In the genomic region with DNA sequence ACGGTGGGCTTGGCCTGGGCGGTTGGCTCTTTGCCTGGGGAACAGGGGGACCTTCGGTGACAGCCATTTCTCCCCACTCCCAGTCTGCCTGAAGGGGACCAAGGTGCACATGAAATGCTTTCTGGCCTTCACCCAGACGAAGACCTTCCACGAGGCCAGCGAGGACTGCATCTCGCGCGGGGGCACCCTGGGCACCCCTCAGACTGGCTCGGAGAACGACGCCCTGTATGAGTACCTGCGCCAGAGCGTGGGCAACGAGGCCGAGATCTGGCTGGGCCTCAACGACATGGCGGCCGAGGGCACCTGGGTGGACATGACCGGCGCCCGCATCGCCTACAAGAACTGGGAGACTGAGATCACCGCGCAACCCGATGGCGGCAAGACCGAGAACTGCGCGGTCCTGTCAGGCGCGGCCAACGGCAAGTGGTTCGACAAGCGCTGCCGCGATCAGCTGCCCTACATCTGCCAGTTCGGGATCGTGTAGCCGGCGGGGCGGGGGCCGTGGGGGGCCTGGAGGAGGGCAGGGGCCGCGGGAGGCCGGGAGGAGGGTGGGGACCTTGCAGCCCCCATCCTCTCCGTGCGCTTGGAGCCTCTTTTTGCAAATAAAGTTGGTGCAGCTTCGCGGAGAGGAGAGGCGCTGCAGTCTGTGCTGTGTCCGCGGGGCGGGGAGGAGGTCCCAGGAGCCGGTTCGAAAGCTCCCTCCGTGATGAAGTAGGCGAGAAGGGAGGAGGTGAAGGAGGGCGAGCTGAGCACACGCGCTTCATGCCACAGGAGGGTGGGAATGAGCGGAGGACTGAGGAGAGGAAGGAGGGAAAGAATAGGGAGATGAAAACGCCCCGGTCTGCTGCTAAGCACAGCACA, we compare ENCODE assay signal across 8 cellular contexts. TPM values are rescaled to one million over a fixed set of nuclear protein-coding genes. Genes with fewer than 3 reads are reported as not detected.
DNase-seq lines count a peak whose midpoint lies in the region; ATAC-seq and TF ChIP-seq lines count a peak whose summit lies in the region.

No MANE protein-coding gene starts in this region.

- H2AK5ac ChIP-seq in trophoblast cell (ENCODE audit: low read length): no peak overlapping the region

- no peaks in the 10 kb centered on the region for H3K36me3 ChIP-seq in trophoblast cell (ENCODE audit: control insufficient read depth in 1 of 2, insufficient read depth in 2 of 2, low read length in 2 of 2)

- H3K4ac ChIP-seq in trophoblast cell (ENCODE audit: low read depth, low read length): no peak overlapping the region

- DNase-seq in ELR (ENCODE audit: low read depth) (peak; percentile 36), foreskin keratinocyte (no peak), trophoblast cell (peak in 1 of 2 donors; percentile 54), A172 (ENCODE audit: low spot score) (no peak), GDM1 (lab: John Stamatoyannopoulos, UW) (no peak)
- peak; percentile 35 for DNase-seq in activated T-cell treated with anti-CD3 and anti-CD28 coated beads, Interleukin-2, amount 50 U/mL, for 1 hour

- H2BK120ac ChIP-seq in trophoblast cell (ENCODE audit: insufficient read depth, low read length, poor library complexity): no peak overlapping the region

- H2AFZ ChIP-seq in trophoblast cell (ENCODE audit: insufficient read depth, low read length, poor library complexity): no peak overlapping the region

- peaks cover 2% of the 10 kb centered on the region for H3K9me3 ChIP-seq in trophoblast cell (ENCODE audit: insufficient read depth, low read depth, low read length)

- no peak overlapping the region for H4K91ac ChIP-seq in trophoblast cell (ENCODE audit: low read depth, low read length)

- H3K23ac ChIP-seq in trophoblast cell (ENCODE audit: low read length): no peak overlapping the region

- H3K4me2 ChIP-seq in trophoblast cell (ENCODE audit: low read length): peak overlapping the region; percentile 33

- no peaks in the 10 kb centered on the region for H3K79me1 ChIP-seq in trophoblast cell (ENCODE audit: low read length)

- ATAC-seq in foreskin keratinocyte (peak; percentile 47), GM18867 (IDR thresholded peaks at IDR 0.05; ENCODE audit: unreplicated experiment) (no peak), HG02870 (IDR thresholded peaks at IDR 0.05; ENCODE audit: unreplicated experiment) (no peak)

- no peak overlapping the region for H4K12ac ChIP-seq in trophoblast cell (ENCODE audit: low read depth, low read length)

- H3K4me1 ChIP-seq in foreskin keratinocyte (no peaks in the 10 kb centered on the region), trophoblast cell (ENCODE audit: control insufficient read depth in 1 of 2, insufficient read depth in 2 of 2, low read length in 2 of 2) (peaks cover 0 to 6% of the 10 kb centered on the region in 2 experiments)

- no peak overlapping the region for H2BK12ac ChIP-seq in trophoblast cell (ENCODE audit: low read length)

- no peaks in the 10 kb centered on the region for H3K79me2 ChIP-seq in trophoblast cell (ENCODE audit: control insufficient read depth, insufficient read depth, low read length, poor library complexity)

- H3K18ac ChIP-seq in trophoblast cell (ENCODE audit: low read length): no peak overlapping the region

- H3K27ac ChIP-seq in foreskin keratinocyte: no peak overlapping the region
- H3K27ac ChIP-seq in trophoblast cell (ENCODE audit: low read depth, low read length): no peak overlapping the region

- WGBS in trophoblast cell (ENCODE audit: extremely low coverage, insufficient coverage, insufficient read length): no CpG with 5 or more reads among the region's 64 CpGs

- no peak for TF ChIP-seq CTCF in foreskin keratinocyte (conservative IDR thresholded peaks at IDR 0.05)

- H3K27me3 ChIP-seq in foreskin keratinocyte (peaks cover 4% of the 10 kb centered on the region), trophoblast cell (ENCODE audit: insufficient read depth, low read length) (peaks cover 15% of the 10 kb centered on the region)

- H3K14ac ChIP-seq in trophoblast cell (ENCODE audit: low read length): no peak overlapping the region

- peak overlapping the region; percentile 10 for H3K4me3 ChIP-seq in trophoblast cell (ENCODE audit: low read depth, low read length)

- H4K8ac ChIP-seq in trophoblast cell (ENCODE audit: low read depth, low read length): no peak overlapping the region

- no peak overlapping the region for H2BK5ac ChIP-seq in trophoblast cell (ENCODE audit: low read depth, low read length, poor library complexity)

- no peak overlapping the region for H3K9ac ChIP-seq in trophoblast cell (ENCODE audit: low read length)

RNA-seq across cellular contexts. Expression of a gene that starts 9.6 kb away (rescaled TPM):
- not detected in 2 replicates for total RNA-seq in foreskin keratinocyte
- polyA plus RNA-seq in foreskin keratinocyte: not detected in 2 replicates
- polyA plus RNA-seq in trophoblast cell (2013): 0.14 and 0.29 TPM in 2 replicates
- total RNA-seq in A172 (2014; rRNA removed; shearing (Covaris generic)): not detected in 2 replicates

RNA-seq across cellular contexts. Expression of a gene that starts 59.6 kb away (rescaled TPM):
- 63.3 and 66.8 TPM in 2 replicates for total RNA-seq in foreskin keratinocyte
- 71.8 and 78.1 TPM in 2 replicates for polyA plus RNA-seq in foreskin keratinocyte
- 25.4 and 26.2 TPM in 2 replicates for polyA plus RNA-seq in trophoblast cell (2013)
- total RNA-seq in A172 (2014; rRNA removed; shearing (Covaris generic)): 62.5 and 65.0 TPM in 2 replicates

RNA-seq across cellular contexts. Expression of a gene that starts 59.7 kb away (rescaled TPM):
- total RNA-seq in foreskin keratinocyte: 80.5 and 84.2 TPM in 2 replicates
- polyA plus RNA-seq in foreskin keratinocyte: 63.5 and 73.5 TPM in 2 replicates
- polyA plus RNA-seq in trophoblast cell (2013): 50.9 and 51.5 TPM in 2 replicates
- 55.2 and 56.2 TPM in 2 replicates for total RNA-seq in A172 (2014; rRNA removed; shearing (Covaris generic))

Comparison
In these comparisons a context has a peak if more than half of its experiments do, and no peak if none do; other contexts are left out.
1. DNase-seq: peak in ELR (single experiment) and activated T-cell treated with anti-CD3 and anti-CD28 coated beads, Interleukin-2, amount 50 U/mL, for 1 hour (single experiment); none in foreskin keratinocyte (0 of 2), A172 (single experiment) and GDM1 (single experiment).